11 cellular contexts compared by ENCODE assay signal in genomic region chr2:78999410-78999809, GRCh38. TPM values are rescaled to one million over a fixed set of nuclear protein-coding genes. Genes with fewer than 3 reads are reported as not detected.
DNase-seq lines count a peak whose midpoint lies in the region; ATAC-seq and TF ChIP-seq lines count a peak whose summit lies in the region.
"Had no signal": no experiment of that assay in that cellular context is flagged by ENCODE, and none has a peak within 500 bp of the region (broad histone marks: within the 10 kb centered on the region; RNA-seq: fewer than 3 reads in every experiment).

No MANE protein-coding gene starts in this region.

- TF ChIP-seq CTCF in GM12873 (IDR thresholded peaks at IDR 0.05; ENCODE audit: insufficient read depth, low read depth, low read length, missing control alignments) (peak; percentile 41), fibroblast of villous mesenchyme (IDR thresholded peaks at IDR 0.05; ENCODE audit: insufficient read depth, low read depth, low read length) (peak; percentile 22)

- ATAC-seq in GM18498 (IDR thresholded peaks at IDR 0.05; ENCODE audit: unreplicated experiment) (no peak), HG02870 (IDR thresholded peaks at IDR 0.05; ENCODE audit: unreplicated experiment) (no peak), HG03520 (IDR thresholded peaks at IDR 0.05; ENCODE audit: unreplicated experiment) (no peak)

- H3K4me3 ChIP-seq in fibroblast of villous mesenchyme (ENCODE audit: low read depth, low read length) = no peak overlapping the region
- H3K4me3 ChIP-seq: tibial artery had no signal

- peak; percentile 17 for DNase-seq in A172 (ENCODE audit: low spot score)
- DNase-seq in OCI-M1 (lab: John Stamatoyannopoulos, UW) = peak; percentile 19
- peak; percentile 2 for DNase-seq in fibroblast of villous mesenchyme (ENCODE audit: low read depth)
- DNase-seq in activated CD8-positive, alpha-beta memory T cell treated with anti-CD3 and anti-CD28 coated beads, Interleukin-2, amount 50 U/mL, for 48 hours = no peak
- DNase-seq: foreskin melanocyte, NCI-H524 treated with DMSO at 0.1 percent for 48 hours, tibial artery had no signal

RNA-seq across cellular contexts. Expression of gene REG3G, which starts 26.1 kb away (rescaled TPM):
- total RNA-seq in A172 (2014; rRNA removed; shearing (Covaris generic)) = not detected in 2 replicates
- not detected in 2 replicates for total RNA-seq in fibroblast of villous mesenchyme
